Comparison of ENCODE assay signal across 8 cellular contexts in the genomic region with DNA sequence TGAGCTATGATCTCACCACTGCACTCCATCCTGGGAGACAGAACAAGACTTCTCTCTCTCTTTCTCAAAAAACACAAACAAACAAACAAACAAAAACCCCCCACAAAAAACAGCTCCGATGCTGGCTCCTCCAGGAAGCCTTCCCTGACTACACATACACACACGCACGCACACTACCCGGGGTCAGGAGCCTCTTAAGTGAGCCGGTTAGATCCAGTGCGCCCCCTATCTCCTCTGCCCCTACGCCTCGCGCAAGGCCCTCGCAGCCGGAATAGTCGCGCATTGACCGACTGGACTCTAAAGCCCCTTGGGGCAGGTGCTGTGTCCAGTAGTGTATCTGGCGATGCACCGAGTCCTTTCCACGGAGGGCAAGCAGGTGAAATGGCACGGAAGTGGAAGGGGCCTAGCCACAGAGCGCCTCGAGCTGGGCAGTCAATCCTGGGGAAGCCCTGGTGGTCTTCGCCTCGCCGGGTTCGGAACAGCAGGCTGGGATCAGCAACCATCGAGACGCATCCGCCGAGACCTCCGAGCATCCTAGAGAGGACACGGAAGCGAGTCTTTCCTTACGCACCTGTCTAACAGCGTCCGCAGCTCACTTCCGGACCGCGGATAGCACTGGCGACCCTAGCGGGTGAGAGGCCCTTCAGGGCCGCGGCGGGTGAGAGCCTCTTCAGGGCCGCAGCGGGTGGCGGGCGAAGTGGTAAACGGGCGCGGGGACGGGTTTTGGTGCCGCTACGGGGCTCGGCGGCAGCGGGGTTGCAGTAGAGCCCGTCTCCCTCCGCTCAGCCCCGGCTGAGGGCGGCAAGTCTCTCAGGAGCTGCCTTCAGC. TPM values are rescaled to one million over a fixed set of nuclear protein-coding genes. Genes with fewer than 3 reads are reported as not detected.
DNase-seq lines count a peak whose midpoint lies in the region; ATAC-seq and TF ChIP-seq lines count a peak whose summit lies in the region.

A gene (plus strand): TSS at position 588 of the 828 bp plus-strand sequence. CDS start 2,661 bp downstream, outside the sequence.

- CTCF ChIA-PET in RWPE1 (lab: Yijun Ruan, JAX): interaction anchor here (0.6 to 1.0 kb wide), 4 partner anchors 93 to 904 kb away, joined by 3 to 4 read pairs (median 3); no protein-coding TSS in a partner anchor

- DNase-seq in EH (ENCODE audit: low read depth) (peak; percentile 89), LHCN-M2 (ENCODE audit: low read depth) (peak; percentile 95), RWPE1 (ENCODE audit: low spot score) (peak; percentile 92), fibroblast of the aortic adventitia (ENCODE audit: low read depth) (peak; percentile 93)
- peak; percentile 80 for DNase-seq in activated T-helper 2 cell treated with anti-CD3 and anti-CD28 coated beads, Interferon-gamma antibody, Interleukin-2, Interleukin-4, amounts not matched to agents 10 μg/mL and 5 μg/mL and 100 μg/mL, durations not matched to agents 14 hours and 24 hours and 36 hours (ENCODE audit: low spot score)

- peak within 1 kb of the TSS; percentile 77 for H3K27ac ChIP-seq in RWPE1

- peak within 1 kb of the TSS; percentile 99 for H3K4me3 ChIP-seq in fibroblast of the aortic adventitia (ENCODE audit: low read depth, low read length)

- peaks cover 4% of the 10 kb centered on the region for H3K27me3 Mint-ChIP-seq in activated T-helper 2 cell treated with anti-CD3 and anti-CD28 coated beads, Interferon-gamma antibody, Interleukin-2, Interleukin-4, amounts not matched to agents 10 μg/mL and 5 μg/mL and 100 μg/mL, durations not matched to agents 14 hours and 24 hours and 36 hours (ENCODE audit: low read depth)
- H3K27me3 Mint-ChIP-seq in nephron (ENCODE audit: low read depth): no peaks in the 10 kb centered on the region
- no peaks in the 10 kb centered on the region for H3K27me3 Mint-ChIP-seq in stimulated activated naive CD8-positive, alpha-beta T cell treated with anti-CD3 and anti-CD28 coated beads, Interleukin-15, Interleukin-2, amounts not matched to agents 100 ng/mL and 50 ng/mL, for 24 hours

- POLR2A ChIA-PET in RWPE1 (lab: Yijun Ruan, JAX; ENCODE audit: low non-redundant PET): interaction anchor here (0.5 to 1.2 kb wide), 4 partner anchors 13 to 117 kb away, joined by 4 to 6 read pairs (median 5); a partner anchor contains a TSS

- H3K9me3 Mint-ChIP-seq in activated T-helper 2 cell treated with anti-CD3 and anti-CD28 coated beads, Interferon-gamma antibody, Interleukin-2, Interleukin-4, amounts not matched to agents 10 μg/mL and 5 μg/mL and 100 μg/mL, durations not matched to agents 14 hours and 24 hours and 36 hours: no peaks in the 10 kb centered on the region
- no peaks in the 10 kb centered on the region for H3K9me3 Mint-ChIP-seq in nephron
- H3K9me3 Mint-ChIP-seq in stimulated activated naive CD8-positive, alpha-beta T cell treated with anti-CD3 and anti-CD28 coated beads, Interleukin-15, Interleukin-2, amounts not matched to agents 100 ng/mL and 50 ng/mL, for 24 hours: no peaks in the 10 kb centered on the region

- intact Hi-C loops in activated T-helper 2 cell treated with anti-CD3 and anti-CD28 coated beads, Interferon-gamma antibody, Interleukin-2, Interleukin-4, amounts not matched to agents 10 μg/mL and 5 μg/mL and 100 μg/mL, durations not matched to agents 14 hours and 24 hours and 36 hours (cut with micrococcal nuclease): loop anchor here (1.0 to 2.0 kb wide), 2 partner anchors 58 to 116 kb away; a partner anchor contains a TSS

- peaks cover 41% of the 10 kb centered on the region for H3K36me3 Mint-ChIP-seq in activated T-helper 2 cell treated with anti-CD3 and anti-CD28 coated beads, Interferon-gamma antibody, Interleukin-2, Interleukin-4, amounts not matched to agents 10 μg/mL and 5 μg/mL and 100 μg/mL, durations not matched to agents 14 hours and 24 hours and 36 hours (ENCODE audit: low read depth)
- H3K36me3 Mint-ChIP-seq in nephron (ENCODE audit: low read depth): peaks cover 30% of the 10 kb centered on the region
- peaks cover 41% of the 10 kb centered on the region for H3K36me3 Mint-ChIP-seq in stimulated activated naive CD8-positive, alpha-beta T cell treated with anti-CD3 and anti-CD28 coated beads, Interleukin-15, Interleukin-2, amounts not matched to agents 100 ng/mL and 50 ng/mL, for 24 hours (ENCODE audit: low read depth)

- H3K4me1 Mint-ChIP-seq in activated T-helper 2 cell treated with anti-CD3 and anti-CD28 coated beads, Interferon-gamma antibody, Interleukin-2, Interleukin-4, amounts not matched to agents 10 μg/mL and 5 μg/mL and 100 μg/mL, durations not matched to agents 14 hours and 24 hours and 36 hours (ENCODE audit: low read depth): peaks cover 39% of the 10 kb centered on the region
- peaks cover 32% of the 10 kb centered on the region for H3K4me1 Mint-ChIP-seq in nephron
- H3K4me1 Mint-ChIP-seq in stimulated activated naive CD8-positive, alpha-beta T cell treated with anti-CD3 and anti-CD28 coated beads, Interleukin-15, Interleukin-2, amounts not matched to agents 100 ng/mL and 50 ng/mL, for 24 hours (ENCODE audit: low read depth): peaks cover 62% of the 10 kb centered on the region

- H3K27ac Mint-ChIP-seq in activated T-helper 2 cell treated with anti-CD3 and anti-CD28 coated beads, Interferon-gamma antibody, Interleukin-2, Interleukin-4, amounts not matched to agents 10 μg/mL and 5 μg/mL and 100 μg/mL, durations not matched to agents 14 hours and 24 hours and 36 hours: peak within 1 kb of the TSS; percentile 91
- peak within 1 kb of the TSS; percentile 82 to 98 (median 96) for H3K27ac Mint-ChIP-seq in nephron
- H3K27ac Mint-ChIP-seq in stimulated activated naive CD8-positive, alpha-beta T cell treated with anti-CD3 and anti-CD28 coated beads, Interleukin-15, Interleukin-2, amounts not matched to agents 100 ng/mL and 50 ng/mL, for 24 hours: peak within 1 kb of the TSS; percentile 90

- peak; percentile 94 for ATAC-seq in GM21825 (IDR thresholded peaks at IDR 0.05; ENCODE audit: unreplicated experiment)

- peak within 1 kb of the TSS; percentile 92 for H3K4me3 Mint-ChIP-seq in activated T-helper 2 cell treated with anti-CD3 and anti-CD28 coated beads, Interferon-gamma antibody, Interleukin-2, Interleukin-4, amounts not matched to agents 10 μg/mL and 5 μg/mL and 100 μg/mL, durations not matched to agents 14 hours and 24 hours and 36 hours (ENCODE audit: low read depth)
- H3K4me3 Mint-ChIP-seq in nephron: peak within 1 kb of the TSS; percentile 93 to 100 (median 97)
- H3K4me3 Mint-ChIP-seq in stimulated activated naive CD8-positive, alpha-beta T cell treated with anti-CD3 and anti-CD28 coated beads, Interleukin-15, Interleukin-2, amounts not matched to agents 100 ng/mL and 50 ng/mL, for 24 hours: peak within 1 kb of the TSS; percentile 92

- TF ChIP-seq CTCF in RWPE1 (conservative IDR thresholded peaks at IDR 0.05; ENCODE audit: low read depth) (peak; percentile 58), fibroblast of the aortic adventitia (IDR thresholded peaks at IDR 0.05; ENCODE audit: insufficient read depth, low read length) (peak; percentile 23), nephron (IDR thresholded peaks at IDR 0.05; ENCODE audit: unreplicated experiment in 3 of 3) (peak; percentile 24 to 52 (median 35))

RNA-seq across cellular contexts. Expression of the gene that starts here (rescaled TPM):
- total RNA-seq in LHCN-M2 (2014; rRNA removed) (8.8 and 11.3 TPM in 2 replicates), fibroblast of the aortic adventitia (ENCODE audit: low replicate concordance) (8.1 and 22.0 TPM in 2 replicates)
- polyA plus RNA-seq in LHCN-M2 (2012): 4.9 TPM
- 31.2 and 31.7 TPM in 2 replicates for total RNA-seq in activated T-helper 2 cell treated with anti-CD3 and anti-CD28 coated beads, Interferon-gamma antibody, Interleukin-2, Interleukin-4, amounts not matched to agents 10 μg/mL and 5 μg/mL and 100 μg/mL, durations not matched to agents 14 hours and 24 hours and 36 hours

Comparison
In these comparisons a context has a peak if more than half of its experiments do, and no peak if none do; other contexts are left out.
1. Peak in every context shown above with its lines: DNase-seq, ATAC-seq, H3K4me3 ChIP-seq and H3K27ac ChIP-seq.